8 cellular contexts compared by ENCODE assay signal in genomic region chr1:155981266-155982088, GRCh38. TPM values are rescaled to one million over a fixed set of nuclear protein-coding genes. Genes with fewer than 3 reads are reported as not detected.
DNase-seq lines count a peak whose midpoint lies in the region; ATAC-seq lines count a peak whose summit lies in the region.

No MANE protein-coding gene starts in this region.

- H3K4me3 Mint-ChIP-seq in CD4-positive, alpha-beta memory T cell: peak overlapping the region; percentile 74 to 99 (median 96)
- peak overlapping the region; percentile 96 for H3K4me3 Mint-ChIP-seq in activated CD8-positive, alpha-beta T cell treated with anti-CD3 and anti-CD28 coated beads, Interleukin-2, amount 10 ng/mL, durations not matched to agents 7 days and 5 days
- peak overlapping the region; percentile 99 for H3K4me3 Mint-ChIP-seq in stimulated activated memory B cell treated with anti-CD40 and anti-IgM and Interleukin-4, amounts not matched to agents 10 μg/mL and 1 μg/mL and 100 μg/mL, for 72 hours

- H3K4me1 Mint-ChIP-seq in CD4-positive, alpha-beta memory T cell: peaks cover 35 to 71% (median 42%) of the 10 kb centered on the region in 4 donors
- peaks cover 49% of the 10 kb centered on the region for H3K4me1 Mint-ChIP-seq in activated CD8-positive, alpha-beta T cell treated with anti-CD3 and anti-CD28 coated beads, Interleukin-2, amount 10 ng/mL, durations not matched to agents 7 days and 5 days (ENCODE audit: low read depth)
- peaks cover 63% of the 10 kb centered on the region for H3K4me1 Mint-ChIP-seq in stimulated activated memory B cell treated with anti-CD40 and anti-IgM and Interleukin-4, amounts not matched to agents 10 μg/mL and 1 μg/mL and 100 μg/mL, for 72 hours

- no peaks in the 10 kb centered on the region for H3K9me3 Mint-ChIP-seq in CD4-positive, alpha-beta memory T cell
- H3K9me3 Mint-ChIP-seq in activated CD8-positive, alpha-beta T cell treated with anti-CD3 and anti-CD28 coated beads, Interleukin-2, amount 10 ng/mL, durations not matched to agents 7 days and 5 days (ENCODE audit: insufficient read depth): no peaks in the 10 kb centered on the region
- H3K9me3 Mint-ChIP-seq in stimulated activated memory B cell treated with anti-CD40 and anti-IgM and Interleukin-4, amounts not matched to agents 10 μg/mL and 1 μg/mL and 100 μg/mL, for 72 hours: no peaks in the 10 kb centered on the region

- H3K4me3 ChIP-seq in CD4-positive, alpha-beta memory T cell (ENCODE audit: low read length in 2 of 2): peak overlapping the region in 1 of 2 donors; percentile 6
- no peak overlapping the region for H3K4me3 ChIP-seq in Jurkat, Clone E6-1 (ENCODE audit: low read length)

- peak in 4 of 5 donors; percentile 44 to 72 (median 45) for DNase-seq in CD4-positive, alpha-beta memory T cell
- peak; percentile 55 for DNase-seq in Jurkat, Clone E6-1 (ENCODE audit: low read depth, low spot score)
- peak; percentile 47 for DNase-seq in activated CD8-positive, alpha-beta T cell treated with anti-CD3 and anti-CD28 coated beads, Interleukin-2, amount 10 ng/mL, durations not matched to agents 7 days and 5 days
- DNase-seq in germinal center (ENCODE audit: low spot score) (peak; percentile 82), NCI-H510A (lab: John Stamatoyannopoulos, UW) (no peak), COLO829 (ENCODE audit: low spot score) (no peak)

- H3K27ac Mint-ChIP-seq in CD4-positive, alpha-beta memory T cell: peak overlapping the region; percentile 81 to 97 (median 91)
- peak overlapping the region; percentile 93 for H3K27ac Mint-ChIP-seq in activated CD8-positive, alpha-beta T cell treated with anti-CD3 and anti-CD28 coated beads, Interleukin-2, amount 10 ng/mL, durations not matched to agents 7 days and 5 days
- peak overlapping the region; percentile 93 for H3K27ac Mint-ChIP-seq in stimulated activated memory B cell treated with anti-CD40 and anti-IgM and Interleukin-4, amounts not matched to agents 10 μg/mL and 1 μg/mL and 100 μg/mL, for 72 hours

- intact Hi-C loops in CD4-positive, alpha-beta memory T cell (cut with micrococcal nuclease): no loop called here

- H3K27ac ChIP-seq in CD4-positive, alpha-beta memory T cell (ENCODE audit: low read depth, low read length): peak overlapping the region; percentile 86

- H3K4me1 ChIP-seq in CD4-positive, alpha-beta memory T cell (ENCODE audit: insufficient read depth, low read length): peaks cover 48% of the 10 kb centered on the region

- POLR2A ChIA-PET in CD4-positive, alpha-beta memory T cell (lab: Charles Lee; ENCODE audit: partially characterized antibody): interaction anchor here (0.7 to 12.4 kb wide), 6 partner anchors 8 to 49 kb away, joined by 4 to 199 read pairs (median 54); partner anchors contain the start of genes KHDC4 and RXFP4
- POLR2A ChIA-PET in activated CD8-positive, alpha-beta T cell treated with anti-CD3 and anti-CD28 coated beads, Interleukin-2, amount 10 ng/mL, durations not matched to agents 7 days and 5 days (lab: Charles Lee): interaction anchor here (0.6 to 1.4 kb wide), 5 partner anchors 11 to 46 kb away, joined by 3 to 4 read pairs (median 3); partner anchors contain the start of gene SSR2

- H3K27me3 Mint-ChIP-seq in CD4-positive, alpha-beta memory T cell: no peaks in the 10 kb centered on the region
- H3K27me3 Mint-ChIP-seq in activated CD8-positive, alpha-beta T cell treated with anti-CD3 and anti-CD28 coated beads, Interleukin-2, amount 10 ng/mL, durations not matched to agents 7 days and 5 days (ENCODE audit: low read depth): no peaks in the 10 kb centered on the region
- H3K27me3 Mint-ChIP-seq in stimulated activated memory B cell treated with anti-CD40 and anti-IgM and Interleukin-4, amounts not matched to agents 10 μg/mL and 1 μg/mL and 100 μg/mL, for 72 hours: no peaks in the 10 kb centered on the region

- no peaks in the 10 kb centered on the region for H3K36me3 ChIP-seq in CD4-positive, alpha-beta memory T cell (ENCODE audit: insufficient read depth, low read length)

- CTCF ChIA-PET in CD4-positive, alpha-beta memory T cell (lab: Charles Lee; ENCODE audit: partially characterized antibody): interaction anchor here (0.9 to 6.8 kb wide), 8 partner anchors 9 to 48 kb away, joined by 3 to 47 read pairs (median 6); partner anchors contain the start of gene KHDC4
- CTCF ChIA-PET in activated CD8-positive, alpha-beta T cell treated with anti-CD3 and anti-CD28 coated beads, Interleukin-2, amount 10 ng/mL, durations not matched to agents 7 days and 5 days (lab: Charles Lee): interaction anchor here (0.6 to 12.0 kb wide), 10 partner anchors 8 to 85 kb away, joined by 3 to 135 read pairs (median 4); partner anchors contain the start of genes KHDC4 and UBQLN4

- no peak for ATAC-seq in activated CD8-positive, alpha-beta T cell treated with anti-CD3 and anti-CD28 coated beads, Interleukin-2, amount 10 ng/mL, durations not matched to agents 7 days and 5 days
- ATAC-seq in stimulated activated memory B cell treated with anti-CD40 and anti-IgM and Interleukin-4, amounts not matched to agents 10 μg/mL and 1 μg/mL and 100 μg/mL, for 72 hours: peak; percentile 45
- ATAC-seq in HG03025 (IDR thresholded peaks at IDR 0.05; ENCODE audit: low FRiP score, unreplicated experiment): no peak

- H3K36me3 Mint-ChIP-seq in CD4-positive, alpha-beta memory T cell: peaks cover 0 to 24% of the 10 kb centered on the region in 2 donors
- peaks cover 15% of the 10 kb centered on the region for H3K36me3 Mint-ChIP-seq in activated CD8-positive, alpha-beta T cell treated with anti-CD3 and anti-CD28 coated beads, Interleukin-2, amount 10 ng/mL, durations not matched to agents 7 days and 5 days (ENCODE audit: low read depth)
- peaks cover 19% of the 10 kb centered on the region for H3K36me3 Mint-ChIP-seq in stimulated activated memory B cell treated with anti-CD40 and anti-IgM and Interleukin-4, amounts not matched to agents 10 μg/mL and 1 μg/mL and 100 μg/mL, for 72 hours

- no peaks in the 10 kb centered on the region for H3K27me3 ChIP-seq in CD4-positive, alpha-beta memory T cell (ENCODE audit: insufficient read depth, low read length)

- H3K9me3 ChIP-seq in CD4-positive, alpha-beta memory T cell (ENCODE audit: control insufficient read depth in 1 of 2, low read length in 2 of 2): no peaks in the 10 kb centered on the region

RNA-seq across cellular contexts. Expression of gene ARHGEF2, which starts 3.1 kb away (rescaled TPM):
- total RNA-seq in CD4-positive, alpha-beta memory T cell: 100 to 1,000 TPM; 190 to 198 TPM
- polyA plus RNA-seq in CD4-positive, alpha-beta memory T cell: 10 to 100 TPM in 1 of 2 donors, 1 to 10 TPM in 1; 6.7 to 30.4 TPM
- 159 TPM for polyA plus RNA-seq in Jurkat, Clone E6-1 (2012; ENCODE audit: insufficient read depth, insufficient read length)
- total RNA-seq in activated CD8-positive, alpha-beta T cell treated with anti-CD3 and anti-CD28 coated beads, Interleukin-2, amount 10 ng/mL, durations not matched to agents 7 days and 5 days: 100 to 1,000 TPM; 142 to 147 TPM

RNA-seq across cellular contexts. Expression of gene SSR2, which starts 39.3 kb away (rescaled TPM):
- 100 to 1,000 TPM; 252 to 276 TPM for total RNA-seq in CD4-positive, alpha-beta memory T cell
- 100 to 1,000 TPM; 349 to 442 TPM for polyA plus RNA-seq in CD4-positive, alpha-beta memory T cell
- polyA plus RNA-seq in Jurkat, Clone E6-1 (2012; ENCODE audit: insufficient read depth, insufficient read length): 195 TPM
- total RNA-seq in activated CD8-positive, alpha-beta T cell treated with anti-CD3 and anti-CD28 coated beads, Interleukin-2, amount 10 ng/mL, durations not matched to agents 7 days and 5 days: 100 to 1,000 TPM; 216 to 233 TPM

RNA-seq across cellular contexts. Expression of gene RXFP4, which starts 40.0 kb away (rescaled TPM):
- not detected for total RNA-seq in CD4-positive, alpha-beta memory T cell
- under 1 TPM in 1 of 2 donors, not detected in 1; 0.91 TPM for polyA plus RNA-seq in CD4-positive, alpha-beta memory T cell
- not detected for polyA plus RNA-seq in Jurkat, Clone E6-1 (2012; ENCODE audit: insufficient read depth, insufficient read length)
- not detected for total RNA-seq in activated CD8-positive, alpha-beta T cell treated with anti-CD3 and anti-CD28 coated beads, Interleukin-2, amount 10 ng/mL, durations not matched to agents 7 days and 5 days

RNA-seq across cellular contexts. Expression of gene KHDC4, which starts 47.3 kb away (rescaled TPM):
- total RNA-seq in CD4-positive, alpha-beta memory T cell: 100 to 1,000 TPM; 127 to 134 TPM
- polyA plus RNA-seq in CD4-positive, alpha-beta memory T cell: 1 to 10 TPM; 5.5 to 9.4 TPM
- polyA plus RNA-seq in Jurkat, Clone E6-1 (2012; ENCODE audit: insufficient read depth, insufficient read length): 62.7 TPM
- 10 to 100 TPM; 64.5 to 68.9 TPM for total RNA-seq in activated CD8-positive, alpha-beta T cell treated with anti-CD3 and anti-CD28 coated beads, Interleukin-2, amount 10 ng/mL, durations not matched to agents 7 days and 5 days

Comparison
In these comparisons a context has a peak if more than half of its experiments do, and no peak if none do; other contexts are left out.
1. DNase-seq: peak in CD4-positive, alpha-beta memory T cell (4 of 5), Jurkat, Clone E6-1 (single experiment), activated CD8-positive, alpha-beta T cell treated with anti-CD3 and anti-CD28 coated beads, Interleukin-2, amount 10 ng/mL, durations not matched to agents 7 days and 5 days (single experiment) and germinal center (single experiment); none in NCI-H510A (single experiment) and COLO829 (single experiment).
2. Peak in every context shown above with its lines, with median percentiles within 50 percentile points of each other: H3K27ac Mint-ChIP-seq and H3K4me3 Mint-ChIP-seq.